25 cellular contexts compared by ENCODE assay signal in the genomic region with DNA sequence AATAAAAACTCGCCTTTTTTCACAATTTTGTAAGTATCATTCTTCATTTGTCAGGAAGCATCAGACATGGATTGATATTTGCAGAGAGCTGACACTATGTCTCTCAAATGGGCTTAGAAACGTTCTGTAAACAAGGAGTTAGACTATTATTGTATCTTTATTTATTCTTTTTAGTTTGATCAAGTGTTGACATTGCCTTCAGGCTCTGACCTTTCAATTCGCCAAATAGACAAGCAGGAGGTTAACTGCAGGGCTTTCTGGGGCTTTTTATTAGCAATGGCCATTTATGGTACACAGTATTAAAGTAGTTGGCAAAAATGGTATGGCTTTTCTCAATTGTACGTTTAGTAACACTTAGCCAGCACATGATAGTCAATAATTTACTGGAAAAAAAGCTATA.
"Had no signal": no experiment of that assay in that cellular context is flagged by ENCODE, and none has a peak within 500 bp of the region (broad histone marks: within the 10 kb centered on the region; RNA-seq: fewer than 3 reads in every experiment).

No MANE protein-coding gene starts in this region.

- H3K9me3 ChIP-seq: testis, vagina had no signal

- DNase-seq: activated CD4-positive, alpha-beta T cell treated with anti-CD3 and anti-CD28 coated beads for 36 hours; activated CD4-positive, alpha-beta T cell treated with anti-CD3 and anti-CD28 coated beads, Interleukin-2, amount 50 U/mL, for 4 hours; activated CD8-positive, alpha-beta memory T cell treated with anti-CD3 and anti-CD28 coated beads, Interleukin-2, amount 50 U/mL, for 48 hours; activated naive CD4-positive, alpha-beta T cell; activated naive CD8-positive, alpha-beta T cell treated with anti-CD3 and anti-CD28 coated beads for 36 hours; activated T-cell treated with anti-CD3 and anti-CD28 coated beads, Interleukin-2, amount 50 U/mL, for 4 hours; central memory CD4-positive, alpha-beta T cell; dermis blood vessel endothelial cell; effector memory CD4-positive, alpha-beta T cell; foreskin melanocyte; left lung; naive thymus-derived CD8-positive, alpha-beta T cell; posterior cingulate gyrus; small intestine; stimulated activated CD4-positive, alpha-beta T cell treated with anti-CD3 and anti-CD28 coated beads, Interleukin-15, amount 100 ng/mL, for 24 hours; stimulated activated CD4-positive, alpha-beta T cell treated with anti-CD3 and anti-CD28 coated beads, Interleukin-2, amount 100 ng/mL, for 48 hours; stimulated activated CD8-positive, alpha-beta memory T cell treated with anti-CD3 and anti-CD28 coated beads, Interleukin-4, amount 100 ng/mL, for 48 hours; stimulated activated naive B cell treated with anti-CD40 and anti-IgM and Interleukin-4, amounts not matched to agents 10 μg/mL and 1 μg/mL and 100 μg/mL, for 72 hours; testis had no signal

- H3K36me3 ChIP-seq: left lung, neural progenitor cell, vagina had no signal

- H3K4me1 Mint-ChIP-seq: activated CD4-positive, alpha-beta T cell treated with anti-CD3 and anti-CD28 coated beads for 36 hours; activated naive CD8-positive, alpha-beta T cell treated with anti-CD3 and anti-CD28 coated beads for 36 hours; naive thymus-derived CD8-positive, alpha-beta T cell; neural progenitor cell; stimulated activated naive B cell treated with anti-CD40 and anti-IgM and Interleukin-4, amounts not matched to agents 10 μg/mL and 1 μg/mL and 100 μg/mL, for 72 hours had no signal

- H3K4me3 ChIP-seq: left lung, neural progenitor cell, testis, vagina had no signal

- H3K27me3 Mint-ChIP-seq: activated CD4-positive, alpha-beta T cell treated with anti-CD3 and anti-CD28 coated beads for 36 hours; activated naive CD8-positive, alpha-beta T cell treated with anti-CD3 and anti-CD28 coated beads for 36 hours; naive thymus-derived CD8-positive, alpha-beta T cell; stimulated activated naive B cell treated with anti-CD40 and anti-IgM and Interleukin-4, amounts not matched to agents 10 μg/mL and 1 μg/mL and 100 μg/mL, for 72 hours had no signal

- ATAC-seq: activated CD4-positive, alpha-beta T cell treated with anti-CD3 and anti-CD28 coated beads for 36 hours; activated T-cell treated with anti-CD3 and anti-CD28 coated beads, Interleukin-2, amount 50 U/mL, for 4 hours; esophagus mucosa; left lung; naive thymus-derived CD8-positive, alpha-beta T cell; sciatic nerve; stimulated activated naive B cell treated with anti-CD40 and anti-IgM and Interleukin-4, amounts not matched to agents 10 μg/mL and 1 μg/mL and 100 μg/mL, for 72 hours; WTC11 had no signal

- H3K4me1 ChIP-seq: left lung, neural progenitor cell, testis, vagina had no signal

- H3K27ac ChIP-seq: left lung, neural progenitor cell, testis, vagina had no signal

- H3K4me3 Mint-ChIP-seq: activated CD4-positive, alpha-beta T cell treated with anti-CD3 and anti-CD28 coated beads for 36 hours; activated naive CD8-positive, alpha-beta T cell treated with anti-CD3 and anti-CD28 coated beads for 36 hours; activated T-cell treated with anti-CD3 and anti-CD28 coated beads, Interleukin-2, amount 50 U/mL, for 4 hours; naive thymus-derived CD8-positive, alpha-beta T cell; neural progenitor cell; stimulated activated naive B cell treated with anti-CD40 and anti-IgM and Interleukin-4, amounts not matched to agents 10 μg/mL and 1 μg/mL and 100 μg/mL, for 72 hours; WTC11 had no signal

- H3K9me3 Mint-ChIP-seq: activated naive CD8-positive, alpha-beta T cell treated with anti-CD3 and anti-CD28 coated beads for 36 hours; neural progenitor cell had no signal

- H3K36me3 Mint-ChIP-seq: activated naive CD8-positive, alpha-beta T cell treated with anti-CD3 and anti-CD28 coated beads for 36 hours; naive thymus-derived CD8-positive, alpha-beta T cell; neural progenitor cell; stimulated activated naive B cell treated with anti-CD40 and anti-IgM and Interleukin-4, amounts not matched to agents 10 μg/mL and 1 μg/mL and 100 μg/mL, for 72 hours; WTC11 had no signal

- H3K27me3 ChIP-seq: left lung, neural progenitor cell, testis, vagina had no signal

- H3K27ac Mint-ChIP-seq: activated CD4-positive, alpha-beta T cell treated with anti-CD3 and anti-CD28 coated beads for 36 hours; activated naive CD8-positive, alpha-beta T cell treated with anti-CD3 and anti-CD28 coated beads for 36 hours; activated T-helper 2 cell treated with anti-CD3 and anti-CD28 coated beads, Interferon-gamma antibody, Interleukin-2, Interleukin-4, amounts not matched to agents 10 μg/mL and 5 μg/mL and 100 μg/mL, durations not matched to agents 14 hours and 24 hours and 36 hours; naive thymus-derived CD8-positive, alpha-beta T cell; neural progenitor cell; stimulated activated naive B cell treated with anti-CD40 and anti-IgM and Interleukin-4, amounts not matched to agents 10 μg/mL and 1 μg/mL and 100 μg/mL, for 72 hours; WTC11 had no signal
